ENCODE assay signal across 21 cellular contexts in genomic region chr1:29032839-29033238, GRCh38.
"Had no signal": no experiment of that assay in that cellular context is flagged by ENCODE, and none has a peak within 500 bp of the region (broad histone marks: within the 10 kb centered on the region; RNA-seq: fewer than 3 reads in every experiment).

No MANE protein-coding gene starts in this region.

- DNase-seq: activated CD4-positive, alpha-beta T cell treated with anti-CD3 and anti-CD28 coated beads for 1 hour; activated CD4-positive, alpha-beta T cell treated with anti-CD3 and anti-CD28 coated beads, Interleukin-2, amount 50 U/mL, for 1 hour; activated CD8-positive, alpha-beta memory T cell treated with anti-CD3 and anti-CD28 coated beads for 24 hours; activated CD8-positive, alpha-beta memory T cell treated with anti-CD3 and anti-CD28 coated beads, Interleukin-2, amount 50 U/mL, for 4 hours; activated effector memory CD4-positive, alpha-beta T cell treated with anti-CD3 and anti-CD28 coated beads, Interleukin-2, amount 50 U/mL, for 16 hours; adrenal gland; brain microvascular endothelial cell; caudate nucleus; effector CD4-positive, alpha-beta T cell; foreskin melanocyte; kidney glomerular epithelial cell; left lung; naive thymus-derived CD4-positive, alpha-beta T cell; small intestine; stomach; T-helper 17 cell; transverse colon had no signal

- H3K9me3 Mint-ChIP-seq: activated naive CD4-positive, alpha-beta T cell treated with anti-CD3 and anti-CD28 coated beads, Interleukin-2, amount 50 U/mL, for 24 hours; dendritic cell treated with granulocyte-macrophage colony-stimulating factor and Interleukin-4, amounts not matched to agents 40 ng/mL and 50 ng/mL, for 4 days; naive thymus-derived CD4-positive, alpha-beta T cell; stimulated activated memory B cell treated with anti-CD40 and anti-IgM and Interleukin-4, amounts not matched to agents 10 μg/mL and 1 μg/mL and 100 μg/mL, for 72 hours had no signal

- ATAC-seq: left lung; naive thymus-derived CD4-positive, alpha-beta T cell; sciatic nerve; stimulated activated memory B cell treated with anti-CD40 and anti-IgM and Interleukin-4, amounts not matched to agents 10 μg/mL and 1 μg/mL and 100 μg/mL, for 72 hours; T-helper 17 cell had no signal

- H3K4me1 Mint-ChIP-seq: stimulated activated memory B cell treated with anti-CD40 and anti-IgM and Interleukin-4, amounts not matched to agents 10 μg/mL and 1 μg/mL and 100 μg/mL, for 72 hours had no signal

- H3K27me3 Mint-ChIP-seq: activated naive CD4-positive, alpha-beta T cell treated with anti-CD3 and anti-CD28 coated beads, Interleukin-2, amount 50 U/mL, for 24 hours; dendritic cell treated with granulocyte-macrophage colony-stimulating factor and Interleukin-4, amounts not matched to agents 40 ng/mL and 50 ng/mL, for 4 days; naive thymus-derived CD4-positive, alpha-beta T cell; stimulated activated memory B cell treated with anti-CD40 and anti-IgM and Interleukin-4, amounts not matched to agents 10 μg/mL and 1 μg/mL and 100 μg/mL, for 72 hours; T-helper 17 cell had no signal

- H3K4me3 Mint-ChIP-seq: activated naive CD4-positive, alpha-beta T cell treated with anti-CD3 and anti-CD28 coated beads, Interleukin-2, amount 50 U/mL, for 24 hours; dendritic cell treated with granulocyte-macrophage colony-stimulating factor and Interleukin-4, amounts not matched to agents 40 ng/mL and 50 ng/mL, for 4 days; naive thymus-derived CD4-positive, alpha-beta T cell; stimulated activated memory B cell treated with anti-CD40 and anti-IgM and Interleukin-4, amounts not matched to agents 10 μg/mL and 1 μg/mL and 100 μg/mL, for 72 hours; T-helper 17 cell had no signal

- H3K27ac Mint-ChIP-seq: dendritic cell treated with granulocyte-macrophage colony-stimulating factor and Interleukin-4, amounts not matched to agents 40 ng/mL and 50 ng/mL, for 4 days; stimulated activated memory B cell treated with anti-CD40 and anti-IgM and Interleukin-4, amounts not matched to agents 10 μg/mL and 1 μg/mL and 100 μg/mL, for 72 hours; T-helper 17 cell had no signal
